In genomic region chr2:53787911-53788289, GRCh38 we compare ENCODE assay signal across 1 cellular context.
TF ChIP-seq lines count a peak whose summit lies in the region.

No MANE protein-coding gene starts in this region.

TF ChIP-seq in K562, 482 proteins besides CTCF, POLR2A, EP300 and RAD21:
- TF ChIP-seq MNT (conservative IDR thresholded peaks at IDR 0.05) (peak; percentile 75 to 80), MXI1 (IDR thresholded peaks at IDR 0.05; ENCODE audit: low read depth, low read length) (0 out of 2 replicates have a peak, but pooled peaks have one; percentile 49), ZBTB34 (CRISPR knock-in tag; IDR thresholded peaks at IDR 0.05) (no peak), CREBBP (IDR thresholded peaks at IDR 0.05; ENCODE audit: low read depth, low read length) (no peak), MYC (IDR thresholded peaks at IDR 0.05; ENCODE audit: low read depth, low read length) (peak; percentile 54; the same call in 1 of the 2 replicates), MYC (CRISPR knock-in tag; IDR thresholded peaks at IDR 0.05; ENCODE audit: borderline replicate concordance, low read depth) (no peak)
